Comparison of ENCODE assay signal across 8 cellular contexts in the genomic region with DNA sequence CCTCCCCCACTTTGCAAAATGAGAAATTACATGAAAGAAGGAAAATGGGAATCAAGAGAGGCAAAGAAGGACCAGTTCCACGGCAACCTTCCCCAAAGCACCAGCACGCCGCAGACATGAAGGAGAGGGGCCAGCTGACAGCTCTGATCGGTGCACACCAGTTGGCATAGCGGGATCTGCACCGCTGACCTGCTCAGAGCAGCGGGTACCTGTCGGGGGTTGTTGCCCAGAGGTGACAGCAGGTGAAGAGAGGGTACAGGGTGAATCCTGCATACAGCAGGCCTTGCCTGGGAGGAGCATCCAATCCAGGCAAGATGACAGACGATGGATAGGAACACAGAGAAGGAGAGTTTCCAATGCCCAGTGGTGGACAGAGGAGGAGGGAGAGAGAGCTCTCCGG. TPM values are rescaled to one million over a fixed set of nuclear protein-coding genes. Genes with fewer than 3 reads are reported as not detected.
DNase-seq lines count a peak whose midpoint lies in the region; ATAC-seq, FAIRE-seq and TF ChIP-seq lines count a peak whose summit lies in the region.

No MANE protein-coding gene starts in this region.

- no peak overlapping the region for H3K4me2 ChIP-seq in endothelial cell of umbilical vein (ENCODE audit: insufficient read depth, low read length)
- H3K4me2 ChIP-seq in MM.1S (ENCODE audit: low read depth, low read length): no peak overlapping the region

- H3K79me2 ChIP-seq in endothelial cell of umbilical vein (ENCODE audit: control insufficient read depth, insufficient read depth, low read length) (peaks cover 33% of the 10 kb centered on the region), MM.1S (ENCODE audit: low read length) (peaks cover 95% of the 10 kb centered on the region)

- H3K27me3 Mint-ChIP-seq in stimulated activated naive CD8-positive, alpha-beta T cell treated with anti-CD3 and anti-CD28 coated beads, Interleukin-15, Interleukin-2, amounts not matched to agents 100 ng/mL and 50 ng/mL, for 24 hours: no peaks in the 10 kb centered on the region

- BruUV-seq in endothelial cell of umbilical vein (replicated peaks; lab: Mats Ljungman, UMichigan): no TSS peak

- no peaks in the 10 kb centered on the region for H3K27me3 ChIP-seq in endothelial cell of umbilical vein (ENCODE audit: control insufficient read depth in 2 of 2, insufficient read depth in 2 of 2, low read length in 2 of 2)
- no peaks in the 10 kb centered on the region for H3K27me3 ChIP-seq in pancreas
- no peaks in the 10 kb centered on the region for H3K27me3 ChIP-seq in MM.1S (replicated peaks; ENCODE audit: insufficient read depth, low read length)

- H3K9me3 ChIP-seq in endothelial cell of umbilical vein (replicated peaks; ENCODE audit: control insufficient read depth, insufficient read depth, low read length): no peaks in the 10 kb centered on the region
- no peaks in the 10 kb centered on the region for H3K9me3 ChIP-seq in pancreas
- H3K9me3 ChIP-seq in MM.1S (replicated peaks; ENCODE audit: insufficient read depth, low read length): no peaks in the 10 kb centered on the region

- H3K4me1 ChIP-seq in endothelial cell of umbilical vein (ENCODE audit: control insufficient read depth, extremely low read depth, insufficient read depth, low read length) (peaks cover 54% of the 10 kb centered on the region), pancreas (peaks cover 26 to 33% (median 27%) of the 10 kb centered on the region in 3 donors), MM.1S (ENCODE audit: low read length) (no peaks in the 10 kb centered on the region)

- no peak for TF ChIP-seq POLR2A in endothelial cell of umbilical vein (IDR thresholded peaks at IDR 0.05; ENCODE audit: low read depth, low read length)

- DNase-seq in stimulated activated naive CD8-positive, alpha-beta T cell treated with anti-CD3 and anti-CD28 coated beads, Interleukin-15, Interleukin-2, amounts not matched to agents 100 U/mL and 50 U/mL, for 24 hours: no peak
- DNase-seq in endothelial cell of umbilical vein (ENCODE audit: low read depth, low spot score) (no peak), pancreas (no peak), MM.1S (no peak), NCI-H1105 (lab: John Stamatoyannopoulos, UW) (no peak)
- DNase-seq in effector CD4-positive, alpha-beta T cell: no peak
- DNase-seq in effector CD8-positive, alpha-beta T cell (lab: John Stamatoyannopoulos, UW): no peak

- H3K4me3 Mint-ChIP-seq in stimulated activated naive CD8-positive, alpha-beta T cell treated with anti-CD3 and anti-CD28 coated beads, Interleukin-15, Interleukin-2, amounts not matched to agents 100 ng/mL and 50 ng/mL, for 24 hours: peak overlapping the region; percentile 64

- H3K9ac ChIP-seq in endothelial cell of umbilical vein (replicated peaks; ENCODE audit: extremely low read depth, insufficient read depth, low read length) (peak overlapping the region; percentile 71), MM.1S (ENCODE audit: low read length) (no peak overlapping the region)

- FAIRE-seq in endothelial cell of umbilical vein (lab: Jason Lieb, UNC): no peak
- no peak for FAIRE-seq in pancreas (lab: Jason Lieb, UNC)

- H3K9me1 ChIP-seq in endothelial cell of umbilical vein (replicated peaks; ENCODE audit: control insufficient read depth, extremely low read depth, insufficient read depth, low read length): no peaks in the 10 kb centered on the region

- CTCF ChIA-PET in endothelial cell of umbilical vein (lab: Charles Lee): interaction anchor here (1.3 kb wide), 1 partner anchor 13 kb away, joined by 3 read pairs; no protein-coding TSS in a partner anchor

- H3K36me3 Mint-ChIP-seq in stimulated activated naive CD8-positive, alpha-beta T cell treated with anti-CD3 and anti-CD28 coated beads, Interleukin-15, Interleukin-2, amounts not matched to agents 100 ng/mL and 50 ng/mL, for 24 hours (ENCODE audit: low read depth): no peaks in the 10 kb centered on the region

- H3F3A ChIP-seq in MM.1S (ENCODE audit: insufficient read depth, low read length): no peaks in the 10 kb centered on the region

- H3K27ac Mint-ChIP-seq in stimulated activated naive CD8-positive, alpha-beta T cell treated with anti-CD3 and anti-CD28 coated beads, Interleukin-15, Interleukin-2, amounts not matched to agents 100 ng/mL and 50 ng/mL, for 24 hours: peak overlapping the region; percentile 90

- peaks cover 30% of the 10 kb centered on the region for H3K4me1 Mint-ChIP-seq in stimulated activated naive CD8-positive, alpha-beta T cell treated with anti-CD3 and anti-CD28 coated beads, Interleukin-15, Interleukin-2, amounts not matched to agents 100 ng/mL and 50 ng/mL, for 24 hours (ENCODE audit: low read depth)

- peaks cover 0 to 2% of the 10 kb centered on the region in 2 experiments for H3K36me3 ChIP-seq in endothelial cell of umbilical vein (ENCODE audit: control insufficient read depth in 2 of 2, extremely low read depth in 1 of 2, insufficient read depth in 2 of 2, low read length in 2 of 2)
- H3K36me3 ChIP-seq in pancreas: no peaks in the 10 kb centered on the region
- H3K36me3 ChIP-seq in MM.1S (replicated peaks; ENCODE audit: insufficient read depth, low read length): no peaks in the 10 kb centered on the region

- H2AFZ ChIP-seq in endothelial cell of umbilical vein (ENCODE audit: low read depth, low read length) (no peak overlapping the region), MM.1S (ENCODE audit: low read length) (no peak overlapping the region)

- TF ChIP-seq CTCF in endothelial cell of umbilical vein (IDR thresholded peaks at IDR 0.05; ENCODE audit: extremely low read depth in 1 of 2, insufficient read depth in 1 of 2, low read depth in 1 of 2, low read length in 2 of 2): no peak
- no peak for TF ChIP-seq CTCF in pancreas (IDR thresholded peaks at IDR 0.05)
- TF ChIP-seq CTCF in MM.1S (IDR thresholded peaks at IDR 0.05; ENCODE audit: low read length): no peak

- dilution Hi-C loops in endothelial cell of umbilical vein (cut with MboI; ENCODE audit: extremely low pct_ligation_motif_present, low sequenced_read_pairs): no loop called here

- no peak for ATAC-seq in stimulated activated naive CD8-positive, alpha-beta T cell treated with anti-CD3 and anti-CD28 coated beads, Interleukin-15, Interleukin-2, amounts not matched to agents 100 U/mL and 50 U/mL, for 24 hours
- no peak for ATAC-seq in pancreas

- POLR2A ChIA-PET in endothelial cell of umbilical vein (lab: Charles Lee): no interaction called here

- intact Hi-C loops in endothelial cell of umbilical vein (cut with micrococcal nuclease) (loop anchor here (1.0 kb wide), 1 partner anchor 55 kb away; no protein-coding TSS in a partner anchor), pancreas (cut with DNase I) (loop anchor here in 2 of 3 donors (10.0 kb wide), 1 partner anchor 46 kb away; a partner anchor contains a TSS)

- WGBS in pancreas, 2 donors: 94% methylated on average over 10 of the region's 10 CpGs

- H3K9me3 Mint-ChIP-seq in stimulated activated naive CD8-positive, alpha-beta T cell treated with anti-CD3 and anti-CD28 coated beads, Interleukin-15, Interleukin-2, amounts not matched to agents 100 ng/mL and 50 ng/mL, for 24 hours: no peaks in the 10 kb centered on the region

- peak overlapping the region; percentile 94 for H3K27ac ChIP-seq in endothelial cell of umbilical vein (ENCODE audit: insufficient read depth, low read depth, low read length)
- H3K27ac ChIP-seq in pancreas: peak overlapping the region; percentile 3 to 71 (median 52)
- no peak overlapping the region for H3K27ac ChIP-seq in MM.1S (ENCODE audit: low read length)

- H3K9me2 ChIP-seq in MM.1S (replicated peaks; ENCODE audit: insufficient read depth, low read length): no peaks in the 10 kb centered on the region

- H3K4me3 ChIP-seq in endothelial cell of umbilical vein (replicated peaks in 1 of 3; ENCODE audit: insufficient read depth in 1 of 3, low read depth in 1 of 3, low read length in 3 of 3): no peak overlapping the region
- H3K4me3 ChIP-seq in pancreas: no peak overlapping the region
- no peak overlapping the region for H3K4me3 ChIP-seq in MM.1S (ENCODE audit: low read length)

- H4K20me1 ChIP-seq in endothelial cell of umbilical vein (replicated peaks; ENCODE audit: control insufficient read depth, extremely low read depth, insufficient read depth, low read length) (no peaks in the 10 kb centered on the region), MM.1S (ENCODE audit: insufficient read depth, low read length) (no peaks in the 10 kb centered on the region)

RNA-seq across cellular contexts. Expression of a gene that starts 24.1 kb away (rescaled TPM):
- total RNA-seq in endothelial cell of umbilical vein (3.6 and 8.3 TPM in 2 replicates), pancreas (1 to 10 TPM in 5 of 6 donors, under 1 TPM in 1; 0.87 to 5.1 (median 2.7) TPM)
- polyA plus RNA-seq in endothelial cell of umbilical vein (0.10 and 0.13 TPM in 2 replicates), pancreas (1 to 10 TPM in 1 of 2 donors, under 1 TPM in 1; 0.21 to 4.1 TPM)
- polyA plus RNA-seq in endothelial cell of umbilical vein (2011; cell fraction: cytosol; rRNA removed): 0.04 and 0.06 TPM in 2 replicates
- 2.2 and 2.6 TPM in 2 replicates for polyA plus RNA-seq in endothelial cell of umbilical vein (2011; cell fraction: nucleus; rRNA removed)
- polyA plus RNA-seq in endothelial cell of umbilical vein (2012): 0.38 and 0.40 TPM in 2 replicates
- 2.8 and 4.8 TPM in 2 replicates for polyA minus RNA-seq in endothelial cell of umbilical vein
- not detected for polyA minus RNA-seq in endothelial cell of umbilical vein (2011; cell fraction: cytosol; rRNA and poly(A)+ RNA removed)
- polyA minus RNA-seq in endothelial cell of umbilical vein (2011; cell fraction: nucleus; rRNA and poly(A)+ RNA removed): 5.3 and 16.9 TPM in 2 replicates

RNA-seq across cellular contexts. Expression of a gene that starts 38.3 kb away (rescaled TPM):
- 46.6 and 49.8 TPM in 2 replicates for total RNA-seq in endothelial cell of umbilical vein
- polyA plus RNA-seq in endothelial cell of umbilical vein: 20.6 and 29.8 TPM in 2 replicates
- 16.2 TPM in 2 replicates for polyA plus RNA-seq in endothelial cell of umbilical vein (2011; cell fraction: cytosol; rRNA removed)
- 99.4 and 100 TPM in 2 replicates for polyA plus RNA-seq in endothelial cell of umbilical vein (2011; cell fraction: nucleus; rRNA removed)
- polyA plus RNA-seq in endothelial cell of umbilical vein (2012): 37.7 and 49.1 TPM in 2 replicates
- polyA minus RNA-seq in endothelial cell of umbilical vein: 35.2 and 39.6 TPM in 2 replicates
- 23.9 TPM for polyA minus RNA-seq in endothelial cell of umbilical vein (2011; cell fraction: cytosol; rRNA and poly(A)+ RNA removed)
- polyA minus RNA-seq in endothelial cell of umbilical vein (2011; cell fraction: nucleus; rRNA and poly(A)+ RNA removed): 41.5 and 45.4 TPM in 2 replicates
- total RNA-seq in pancreas: 10 to 100 TPM; 31.2 to 58.3 (median 35.8) TPM
- polyA plus RNA-seq in pancreas: 10 to 100 TPM; 33.1 to 41.8 TPM

RNA-seq across cellular contexts. Expression of a gene that starts 46.3 kb away (rescaled TPM):
- 280 and 318 TPM in 2 replicates for total RNA-seq in endothelial cell of umbilical vein
- 115 and 138 TPM in 2 replicates for polyA plus RNA-seq in endothelial cell of umbilical vein
- polyA plus RNA-seq in endothelial cell of umbilical vein (2011; cell fraction: cytosol; rRNA removed): 179 and 210 TPM in 2 replicates
- polyA plus RNA-seq in endothelial cell of umbilical vein (2011; cell fraction: nucleus; rRNA removed): 89.1 and 95.1 TPM in 2 replicates
- polyA plus RNA-seq in endothelial cell of umbilical vein (2012): 330 and 543 TPM in 2 replicates
- polyA minus RNA-seq in endothelial cell of umbilical vein: 124 and 137 TPM in 2 replicates
- 27.8 TPM for polyA minus RNA-seq in endothelial cell of umbilical vein (2011; cell fraction: cytosol; rRNA and poly(A)+ RNA removed)
- polyA minus RNA-seq in endothelial cell of umbilical vein (2011; cell fraction: nucleus; rRNA and poly(A)+ RNA removed): 35.3 and 36.4 TPM in 2 replicates
- total RNA-seq in pancreas: 100 to 1,000 TPM in 1 of 6 donors, 10 to 100 TPM in 5; 39.9 to 128 (median 57.6) TPM
- 10 to 100 TPM; 22.2 to 42.7 TPM for polyA plus RNA-seq in pancreas
